ENCODE assay signal across 24 cellular contexts in the genomic region with DNA sequence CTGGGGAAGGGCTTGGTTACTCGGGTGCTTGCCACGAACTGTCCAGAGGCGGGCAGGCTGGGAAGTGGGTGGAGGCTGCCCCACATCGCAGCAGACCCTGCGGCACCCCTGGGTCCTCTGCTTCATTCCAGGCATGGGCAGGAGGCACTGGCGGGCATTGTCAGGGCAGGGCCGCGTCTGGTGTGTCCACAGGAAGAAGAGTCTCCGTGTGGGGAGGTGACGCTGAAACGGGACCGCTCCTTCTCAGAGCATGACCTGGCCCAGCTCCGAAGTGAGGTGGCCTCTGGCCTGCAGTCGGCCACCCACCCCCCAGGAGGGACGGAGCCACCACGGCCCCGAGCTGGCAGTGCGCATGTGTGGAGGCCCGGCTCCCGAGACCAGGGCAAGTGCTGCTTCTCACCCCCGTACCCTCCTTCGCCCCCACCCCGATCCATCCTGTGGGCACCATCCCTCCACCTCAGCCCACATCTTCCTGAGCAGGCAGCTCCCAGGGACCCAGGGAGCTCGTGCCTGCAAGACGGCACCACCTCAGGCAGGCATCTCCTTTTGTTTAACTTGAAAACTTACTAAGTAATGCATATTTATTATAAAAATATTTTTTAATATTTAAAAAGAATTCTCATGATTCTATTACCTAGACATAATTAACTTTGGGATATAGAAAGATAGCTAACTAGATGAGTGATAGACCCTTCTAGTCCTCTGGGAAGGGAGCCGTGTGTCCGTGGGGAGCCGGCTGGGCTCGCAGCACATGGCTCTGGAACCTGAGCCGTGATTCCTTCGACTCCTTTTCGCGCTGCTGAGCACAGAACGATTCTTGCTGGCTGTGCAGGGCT.
"Had no signal": no experiment of that assay in that cellular context is flagged by ENCODE, and none has a peak within 500 bp of the region (broad histone marks: within the 10 kb centered on the region; RNA-seq: fewer than 3 reads in every experiment).

No MANE protein-coding gene starts in this region.

- H3K4me3 Mint-ChIP-seq: dendritic cell treated with granulocyte-macrophage colony-stimulating factor and Interleukin-4, amounts not matched to agents 40 ng/mL and 50 ng/mL, for 4 days; mesothelial cell of epicardium; naive B cell; natural killer cell treated with Interleukin-12 subunit alpha and Interleukin-12 subunit beta and Interleukin-15 and Interleukin-18, amount 100 ng/mL, for 72 hours; neural progenitor cell; stimulated activated memory B cell treated with anti-CD40 and anti-IgM and Interleukin-4, amounts not matched to agents 10 μg/mL and 1 μg/mL and 100 μg/mL, for 72 hours; stimulated activated naive CD8-positive, alpha-beta T cell treated with anti-CD3 and anti-CD28 coated beads, Interleukin-15, amount 100 ng/mL, for 72 hours had no signal

- DNase-seq: effector CD8-positive, alpha-beta T cell; foreskin keratinocyte; left lung; mesenchymal stem cell; mucosa of descending colon; naive B cell; nucleus accumbens; ovary; psoas muscle; sigmoid colon; stimulated activated CD4-positive, alpha-beta T cell treated with anti-CD3 and anti-CD28 coated beads, Interleukin-2, amount 100 ng/mL, for 24 hours; stimulated activated CD4-positive, alpha-beta T cell treated with anti-CD3 and anti-CD28 coated beads, Interleukin-4, amount 100 ng/mL, for 24 hours; stimulated activated naive CD8-positive, alpha-beta T cell treated with anti-CD3 and anti-CD28 coated beads, Interleukin-15, amount 100 ng/mL, for 72 hours; trophoblast cell had no signal

- H3K36me3 Mint-ChIP-seq: mesothelial cell of epicardium; naive B cell; natural killer cell treated with Interleukin-12 subunit alpha and Interleukin-12 subunit beta and Interleukin-15 and Interleukin-18, amount 100 ng/mL, for 72 hours; stimulated activated memory B cell treated with anti-CD40 and anti-IgM and Interleukin-4, amounts not matched to agents 10 μg/mL and 1 μg/mL and 100 μg/mL, for 72 hours had no signal

- H3K9me3 ChIP-seq: esophagus muscularis mucosa, gastroesophageal sphincter, left lung, mucosa of descending colon, ovary, psoas muscle, sigmoid colon, suprapubic skin, vagina had no signal

- H3K4me3 ChIP-seq: esophagus muscularis mucosa, gastroesophageal sphincter, left lung, mucosa of descending colon, neural progenitor cell, ovary, psoas muscle, sigmoid colon, suprapubic skin, vagina had no signal

- H3K9ac ChIP-seq: neural progenitor cell had no signal

- H3K27me3 Mint-ChIP-seq: natural killer cell treated with Interleukin-12 subunit alpha and Interleukin-12 subunit beta and Interleukin-15 and Interleukin-18, amount 100 ng/mL, for 72 hours; stimulated activated naive CD8-positive, alpha-beta T cell treated with anti-CD3 and anti-CD28 coated beads, Interleukin-15, amount 100 ng/mL, for 72 hours had no signal

- H3K27me3 ChIP-seq: esophagus muscularis mucosa, foreskin keratinocyte, gastroesophageal sphincter, left lung, neural progenitor cell, ovary, sigmoid colon, suprapubic skin, vagina had no signal

- H3K27ac ChIP-seq: esophagus muscularis mucosa, foreskin keratinocyte, gastroesophageal sphincter, left lung, neural progenitor cell, ovary, psoas muscle, sigmoid colon, suprapubic skin, vagina had no signal

- H3K9me3 Mint-ChIP-seq: dendritic cell treated with granulocyte-macrophage colony-stimulating factor and Interleukin-4, amounts not matched to agents 40 ng/mL and 50 ng/mL, for 4 days; mesothelial cell of epicardium; naive B cell; natural killer cell treated with Interleukin-12 subunit alpha and Interleukin-12 subunit beta and Interleukin-15 and Interleukin-18, amount 100 ng/mL, for 72 hours; neural progenitor cell; stimulated activated memory B cell treated with anti-CD40 and anti-IgM and Interleukin-4, amounts not matched to agents 10 μg/mL and 1 μg/mL and 100 μg/mL, for 72 hours; stimulated activated naive CD8-positive, alpha-beta T cell treated with anti-CD3 and anti-CD28 coated beads, Interleukin-15, amount 100 ng/mL, for 72 hours had no signal

- H3K4me1 ChIP-seq: neural progenitor cell, psoas muscle, sigmoid colon had no signal

- H3K27ac Mint-ChIP-seq: dendritic cell treated with granulocyte-macrophage colony-stimulating factor and Interleukin-4, amounts not matched to agents 40 ng/mL and 50 ng/mL, for 4 days; mesothelial cell of epicardium; natural killer cell treated with Interleukin-12 subunit alpha and Interleukin-12 subunit beta and Interleukin-15 and Interleukin-18, amount 100 ng/mL, for 72 hours; neural progenitor cell; stimulated activated memory B cell treated with anti-CD40 and anti-IgM and Interleukin-4, amounts not matched to agents 10 μg/mL and 1 μg/mL and 100 μg/mL, for 72 hours; stimulated activated naive CD8-positive, alpha-beta T cell treated with anti-CD3 and anti-CD28 coated beads, Interleukin-15, amount 100 ng/mL, for 72 hours had no signal

- H3K36me3 ChIP-seq: gastroesophageal sphincter, left lung, neural progenitor cell, ovary, sigmoid colon, suprapubic skin, vagina had no signal

- ATAC-seq: foreskin keratinocyte; gastroesophageal sphincter; left lung; mucosa of descending colon; natural killer cell treated with Interleukin-12 subunit alpha and Interleukin-12 subunit beta and Interleukin-15 and Interleukin-18, amount 100 ng/mL, for 72 hours; psoas muscle; right cardiac atrium; stimulated activated memory B cell treated with anti-CD40 and anti-IgM and Interleukin-4, amounts not matched to agents 10 μg/mL and 1 μg/mL and 100 μg/mL, for 72 hours; stimulated activated naive CD8-positive, alpha-beta T cell treated with anti-CD3 and anti-CD28 coated beads, Interleukin-15, amount 100 ng/mL, for 72 hours had no signal
